Comparison of ENCODE assay signal across 28 cellular contexts in the genomic region with DNA sequence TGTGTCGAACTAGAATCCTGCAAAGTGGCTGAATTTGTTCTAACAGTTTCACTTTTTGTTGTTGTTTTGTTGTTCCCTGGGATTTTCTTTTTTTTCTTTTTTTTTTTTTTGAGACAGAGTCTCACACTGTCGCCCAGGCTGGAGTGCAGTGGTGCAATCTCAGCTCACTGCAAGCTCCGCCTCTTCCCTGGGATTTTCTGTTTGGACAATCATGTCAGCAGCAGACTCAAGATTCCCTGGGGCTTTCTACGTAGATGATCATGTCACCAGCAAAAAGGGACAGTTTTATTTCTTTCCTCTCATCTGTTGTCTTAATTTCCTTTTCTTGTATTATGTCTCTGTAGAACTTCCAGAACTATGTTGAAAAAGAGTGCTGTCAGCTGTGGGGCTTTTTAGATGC.
"Had no signal": no experiment of that assay in that cellular context is flagged by ENCODE, and none has a peak within 500 bp of the region (broad histone marks: within the 10 kb centered on the region; RNA-seq: fewer than 3 reads in every experiment).

No MANE protein-coding gene starts in this region.

- H3K4me3 ChIP-seq: ascending aorta, breast epithelium, cardiac muscle cell, esophagus squamous epithelium had no signal

- H3K9me3 ChIP-seq: ascending aorta, breast epithelium, esophagus squamous epithelium had no signal

- H3K4me1 ChIP-seq: breast epithelium had no signal

- H3K36me3 Mint-ChIP-seq: activated CD4-positive, alpha-beta memory T cell treated with anti-CD3 and anti-CD28 coated beads for 36 hours; activated CD8-positive, alpha-beta memory T cell treated with anti-CD3 and anti-CD28 coated beads, Interleukin-2, amount 10 ng/mL, durations not matched to agents 7 days and 5 days; activated naive CD4-positive, alpha-beta T cell treated with anti-CD3 and anti-CD28 coated beads, Interleukin-2, amount 10 ng/mL, durations not matched to agents 7 days and 5 days; activated naive CD4-positive, alpha-beta T cell treated with anti-CD3 and anti-CD28 coated beads, Interleukin-2, amount 50 U/mL, for 72 hours; activated naive CD8-positive, alpha-beta T cell treated with anti-CD3 and anti-CD28 coated beads, Interleukin-2, amount 10 ng/mL, durations not matched to agents 7 days and 5 days had no signal

- ATAC-seq: activated CD4-positive, alpha-beta T cell treated with anti-CD3 and anti-CD28 coated beads for 36 hours; activated CD8-positive, alpha-beta memory T cell treated with anti-CD3 and anti-CD28 coated beads, Interleukin-2, amount 10 ng/mL, durations not matched to agents 7 days and 5 days; activated CD8-positive, alpha-beta T cell treated with anti-CD3 and anti-CD28 coated beads, Interleukin-2, amount 10 ng/mL, durations not matched to agents 7 days and 5 days; activated naive CD4-positive, alpha-beta T cell treated with anti-CD3 and anti-CD28 coated beads, Interleukin-2, amount 50 U/mL, for 72 hours; effector memory CD8-positive, alpha-beta T cell had no signal

- H3K27ac Mint-ChIP-seq: activated CD4-positive, alpha-beta memory T cell treated with anti-CD3 and anti-CD28 coated beads for 36 hours; activated CD4-positive, alpha-beta T cell treated with anti-CD3 and anti-CD28 coated beads for 36 hours; activated CD4-positive, alpha-beta T cell treated with anti-CD3 and anti-CD28 coated beads, Interleukin-2, amount 10 ng/mL, durations not matched to agents 24 days and 14 days; activated CD8-positive, alpha-beta memory T cell treated with anti-CD3 and anti-CD28 coated beads, Interleukin-2, amount 10 ng/mL, durations not matched to agents 7 days and 5 days; activated CD8-positive, alpha-beta T cell treated with anti-CD3 and anti-CD28 coated beads, Interleukin-2, amount 10 ng/mL, durations not matched to agents 7 days and 5 days; activated naive CD4-positive, alpha-beta T cell treated with anti-CD3 and anti-CD28 coated beads, Interleukin-2, amount 10 ng/mL, durations not matched to agents 7 days and 5 days; activated naive CD4-positive, alpha-beta T cell treated with anti-CD3 and anti-CD28 coated beads, Interleukin-2, amount 50 U/mL, for 72 hours; activated naive CD8-positive, alpha-beta T cell treated with anti-CD3 and anti-CD28 coated beads, Interleukin-2, amount 10 ng/mL, durations not matched to agents 7 days and 5 days; brain; effector memory CD8-positive, alpha-beta T cell had no signal

- H3K36me3 ChIP-seq: breast epithelium, cardiac muscle cell had no signal

- H3K27ac ChIP-seq: ascending aorta, breast epithelium, cardiac muscle cell, epithelial cell of prostate, esophagus squamous epithelium had no signal

- H3K4me3 Mint-ChIP-seq: activated CD4-positive, alpha-beta memory T cell treated with anti-CD3 and anti-CD28 coated beads for 36 hours; activated CD4-positive, alpha-beta T cell treated with anti-CD3 and anti-CD28 coated beads for 36 hours; activated CD4-positive, alpha-beta T cell treated with anti-CD3 and anti-CD28 coated beads, Interleukin-2, amount 10 ng/mL, durations not matched to agents 24 days and 14 days; activated CD8-positive, alpha-beta memory T cell treated with anti-CD3 and anti-CD28 coated beads, Interleukin-2, amount 10 ng/mL, durations not matched to agents 7 days and 5 days; activated CD8-positive, alpha-beta T cell treated with anti-CD3 and anti-CD28 coated beads, Interleukin-2, amount 10 ng/mL, durations not matched to agents 7 days and 5 days; activated naive CD4-positive, alpha-beta T cell treated with anti-CD3 and anti-CD28 coated beads, Interleukin-2, amount 10 ng/mL, durations not matched to agents 7 days and 5 days; activated naive CD8-positive, alpha-beta T cell treated with anti-CD3 and anti-CD28 coated beads, Interleukin-2, amount 10 ng/mL, durations not matched to agents 7 days and 5 days; brain; central memory CD8-positive, alpha-beta T cell; effector memory CD8-positive, alpha-beta T cell had no signal

- H3K27me3 Mint-ChIP-seq: activated CD4-positive, alpha-beta memory T cell treated with anti-CD3 and anti-CD28 coated beads for 36 hours; activated CD4-positive, alpha-beta T cell treated with anti-CD3 and anti-CD28 coated beads for 36 hours; activated CD8-positive, alpha-beta memory T cell treated with anti-CD3 and anti-CD28 coated beads, Interleukin-2, amount 10 ng/mL, durations not matched to agents 7 days and 5 days; activated naive CD4-positive, alpha-beta T cell treated with anti-CD3 and anti-CD28 coated beads, Interleukin-2, amount 10 ng/mL, durations not matched to agents 7 days and 5 days; central memory CD8-positive, alpha-beta T cell; effector memory CD8-positive, alpha-beta T cell had no signal

- DNase-seq: activated CD4-positive, alpha-beta memory T cell treated with anti-CD3 and anti-CD28 coated beads for 36 hours; activated CD4-positive, alpha-beta T cell treated with anti-CD3 and anti-CD28 coated beads for 36 hours; activated CD4-positive, alpha-beta T cell treated with anti-CD3 and anti-CD28 coated beads, Interleukin-2, amount 10 ng/mL, durations not matched to agents 24 days and 14 days; activated CD4-positive, CD25-positive, alpha-beta regulatory T cell; activated CD4-positive, CD25-positive, alpha-beta regulatory T cell treated with anti-CD3 and anti-CD28 coated beads, Interleukin-2, amount 50 U/mL, for 72 hours; activated CD8-positive, alpha-beta memory T cell treated with anti-CD3 and anti-CD28 coated beads, Interleukin-2, amount 10 ng/mL, durations not matched to agents 7 days and 5 days; activated CD8-positive, alpha-beta memory T cell treated with anti-CD3 and anti-CD28 coated beads, Interleukin-2, amount 50 U/mL, for 4 hours; activated CD8-positive, alpha-beta T cell treated with anti-CD3 and anti-CD28 coated beads, Interleukin-2, amount 10 ng/mL, durations not matched to agents 7 days and 5 days; activated gamma-delta T cell; activated naive CD4-positive, alpha-beta T cell; activated naive CD4-positive, alpha-beta T cell treated with anti-CD3 and anti-CD28 coated beads, Interleukin-2, amount 10 ng/mL, durations not matched to agents 7 days and 5 days; activated naive CD8-positive, alpha-beta T cell treated with anti-CD3 and anti-CD28 coated beads, Interleukin-2, amount 10 ng/mL, durations not matched to agents 7 days and 5 days; activated T-cell treated with anti-CD3 and anti-CD28 coated beads, Interleukin-2, amount 50 U/mL, for 1 hour; activated T-cell treated with anti-CD3 and anti-CD28 coated beads, Interleukin-2, amount 50 U/mL, for 48 hours; cortex of kidney; dermis blood vessel endothelial cell; effector CD4-positive, alpha-beta T cell; effector memory CD8-positive, alpha-beta T cell; esophagus squamous epithelium; foreskin fibroblast; T-helper 2 cell had no signal

- H3K27me3 ChIP-seq: ascending aorta, breast epithelium, cardiac muscle cell, esophagus squamous epithelium had no signal

- H3K9me3 Mint-ChIP-seq: activated CD4-positive, alpha-beta memory T cell treated with anti-CD3 and anti-CD28 coated beads for 36 hours; activated CD4-positive, alpha-beta T cell treated with anti-CD3 and anti-CD28 coated beads, Interleukin-2, amount 10 ng/mL, durations not matched to agents 24 days and 14 days; activated naive CD4-positive, alpha-beta T cell treated with anti-CD3 and anti-CD28 coated beads, Interleukin-2, amount 10 ng/mL, durations not matched to agents 7 days and 5 days; activated naive CD8-positive, alpha-beta T cell treated with anti-CD3 and anti-CD28 coated beads, Interleukin-2, amount 10 ng/mL, durations not matched to agents 7 days and 5 days; effector memory CD8-positive, alpha-beta T cell had no signal

- H3K4me1 Mint-ChIP-seq: activated CD4-positive, alpha-beta T cell treated with anti-CD3 and anti-CD28 coated beads for 36 hours; activated CD4-positive, alpha-beta T cell treated with anti-CD3 and anti-CD28 coated beads, Interleukin-2, amount 10 ng/mL, durations not matched to agents 24 days and 14 days; activated CD8-positive, alpha-beta memory T cell treated with anti-CD3 and anti-CD28 coated beads, Interleukin-2, amount 10 ng/mL, durations not matched to agents 7 days and 5 days; activated naive CD4-positive, alpha-beta T cell treated with anti-CD3 and anti-CD28 coated beads, Interleukin-2, amount 10 ng/mL, durations not matched to agents 7 days and 5 days; activated naive CD8-positive, alpha-beta T cell treated with anti-CD3 and anti-CD28 coated beads, Interleukin-2, amount 10 ng/mL, durations not matched to agents 7 days and 5 days; central memory CD8-positive, alpha-beta T cell had no signal
